ENCODE assay signal across 1 cellular context in genomic region chr20:35700625-35701148, GRCh38.
TF ChIP-seq lines count a peak whose summit lies in the region.

No MANE protein-coding gene starts in this region.

TF ChIP-seq in GM23338, 12 proteins besides CTCF, POLR2A, EP300 and RAD21:
- TF ChIP-seq CREB1 (CRISPR knock-in tag; IDR thresholded peaks at IDR 0.05; ENCODE audit: low read depth) (no peak), STAT1 (IDR thresholded peaks at IDR 0.05; ENCODE audit: unreplicated experiment) (no peak), REST (IDR thresholded peaks at IDR 0.05; ENCODE audit: unreplicated experiment) (no peak), EZH2phosphoT487 (IDR thresholded peaks at IDR 0.05; ENCODE audit: unreplicated experiment) (no peak), POLR2AphosphoS5 (IDR thresholded peaks at IDR 0.05; ENCODE audit: low read depth) (no peak), JUNB (IDR thresholded peaks at IDR 0.05; ENCODE audit: unreplicated experiment) (no peak), ZNF114 (CRISPR knock-in tag; IDR thresholded peaks at IDR 0.05) (no peak), ZNF331 (CRISPR knock-in tag; IDR thresholded peaks at IDR 0.05; ENCODE audit: low read depth) (no peak), ZNF462 (CRISPR knock-in tag; IDR thresholded peaks at IDR 0.05) (no peak), EZH2 (IDR thresholded peaks at IDR 0.05; ENCODE audit: low read depth, unreplicated experiment) (no peak), ETS1 (IDR thresholded peaks at IDR 0.05) (no peak), NANOG (IDR thresholded peaks at IDR 0.05; ENCODE audit: borderline replicate concordance) (no peak)
